ENCODE assay signal across 15 cellular contexts in genomic region chr12:49511410-49511809, GRCh38. TPM values are rescaled to one million over a fixed set of nuclear protein-coding genes. Genes with fewer than 3 reads are reported as not detected.
DNase-seq lines count a peak whose midpoint lies in the region; ATAC-seq, FAIRE-seq and TF ChIP-seq lines count a peak whose summit lies in the region.
"Had no signal": no experiment of that assay in that cellular context is flagged by ENCODE, and none has a peak within 500 bp of the region (broad histone marks: within the 10 kb centered on the region; RNA-seq: fewer than 3 reads in every experiment).

No MANE protein-coding gene starts in this region.

- CTCF ChIA-PET in HepG2 (lab: Yijun Ruan, JAX; ENCODE audit: low intra/inter-chr PET ratio, low total read pairs) = interaction anchor here (6.4 kb wide), 1 partner anchor 152 kb away, joined by 115 read pairs; no protein-coding TSS in a partner anchor

- TF ChIP-seq EP300 in HepG2 (IDR thresholded peaks at IDR 0.05; ENCODE audit: low read depth in 2 of 2, low read length in 2 of 2) (no peak), HepG2 (CRISPR knock-in tag; IDR thresholded peaks at IDR 0.05; ENCODE audit: borderline replicate concordance) (no peak)

- TF ChIP-seq POLR2A in HepG2 (IDR thresholded peaks at IDR 0.05; ENCODE audit: insufficient read depth in 1 of 2, low read depth in 2 of 2, low read length in 2 of 2) (no peak), right lobe of liver (IDR thresholded peaks at IDR 0.05) (no peak)

- H4K20me1 ChIP-seq in HepG2 (ENCODE audit: insufficient read depth, low read length) (no peaks in the 10 kb centered on the region), Karpas-422 (ENCODE audit: insufficient read depth, low read depth, low read length) (no peaks in the 10 kb centered on the region)

- no peak overlapping the region for H3K4me3 ChIP-seq in HepG2 (replicated peaks in 1 of 3; ENCODE audit: insufficient read depth in 1 of 3, low read depth in 2 of 3, low read length in 3 of 3)
- H3K4me3 ChIP-seq in right lobe of liver = no peak overlapping the region
- H3K4me3 ChIP-seq in Karpas-422 (ENCODE audit: low read length) = no peak overlapping the region
- H3K4me3 ChIP-seq: GM23248 had no signal

- FAIRE-seq in HepG2 (lab: Jason Lieb, UNC) = no peak
- FAIRE-seq: GM18507 had no signal

- POLR2A ChIA-PET in HepG2 (lab: Yijun Ruan, JAX) = interaction anchor here (0.8 to 1.9 kb wide), 2 partner anchors 58 to 144 kb away, joined by 3 to 6 read pairs; partner anchors contain the start of gene SPATS2

- H3K4me1 ChIP-seq in HepG2 (ENCODE audit: insufficient read depth, low read length) = peaks cover 24% of the 10 kb centered on the region
- no peaks in the 10 kb centered on the region for H3K4me1 ChIP-seq in right lobe of liver
- peaks cover 21% of the 10 kb centered on the region for H3K4me1 ChIP-seq in Karpas-422 (ENCODE audit: low read length)
- H3K4me1 ChIP-seq: BE2C had no signal

- no peak overlapping the region for H2AFZ ChIP-seq in HepG2 (ENCODE audit: low read length)
- H2AFZ ChIP-seq in Karpas-422 (ENCODE audit: low read length) = no peak overlapping the region
- H2AFZ ChIP-seq: GM23248 had no signal

- peak; percentile 66 for DNase-seq in HepG2 (ENCODE audit: low spot score)
- no peak for DNase-seq in right lobe of liver
- no peak for DNase-seq in Karpas-422
- peak; percentile 16 for DNase-seq in astrocyte of the hippocampus (ENCODE audit: low read depth, low spot score)
- peak; percentile 53 for DNase-seq in renal cortical epithelial cell (ENCODE audit: low read depth)
- no peak for DNase-seq in cerebellum (ENCODE audit: low spot score)
- DNase-seq in HuH-7 (ENCODE audit: low spot score) = no peak
- DNase-seq: BE2C; CD8-positive, alpha-beta memory T cell; GM23248; NCI-H187 treated with DMSO at 0.1 percent for 48 hours; NCI-H510A treated with DMSO at 0.1 percent for 48 hours; SW 1271 had no signal

- H3K9me2 ChIP-seq in Karpas-422 (replicated peaks; ENCODE audit: insufficient read depth, low read length) = no peaks in the 10 kb centered on the region

- H3K27ac ChIP-seq in HepG2 (ENCODE audit: extremely low read length, insufficient read depth, low read length) (peak overlapping the region; percentile 15), right lobe of liver (no peak overlapping the region), Karpas-422 (ENCODE audit: low read length) (peak overlapping the region; percentile 24; the same call in 1 of the 2 replicates)
- H3K27ac ChIP-seq: GM23248 had no signal

- BruUV-seq in HepG2 (replicated peaks; lab: Mats Ljungman, UMichigan) = no TSS peak

- H3K27me3 ChIP-seq in HepG2 (ENCODE audit: control insufficient read depth in 1 of 2, insufficient read depth in 2 of 2, low read length in 2 of 2) (no peaks in the 10 kb centered on the region), right lobe of liver (no peaks in the 10 kb centered on the region), Karpas-422 (ENCODE audit: low read length) (no peaks in the 10 kb centered on the region)
- H3K27me3 ChIP-seq: BE2C had no signal

- no peak for TF ChIP-seq RAD21 in HepG2 (CRISPR knock-in tag; IDR thresholded peaks at IDR 0.05)

- TF ChIP-seq CTCF in HepG2 (CRISPR knock-in tag; IDR thresholded peaks at IDR 0.05) (no peak), right lobe of liver (IDR thresholded peaks at IDR 0.05) (no peak)

- H3K4me2 ChIP-seq in HepG2 (ENCODE audit: low read depth, low read length) (no peak overlapping the region), Karpas-422 (ENCODE audit: low read depth, low read length, poor library complexity, severe bottlenecking) (no peak overlapping the region)

- no peaks in the 10 kb centered on the region for H3K9me3 ChIP-seq in HepG2 (ENCODE audit: low read length)
- no peaks in the 10 kb centered on the region for H3K9me3 ChIP-seq in right lobe of liver
- no peaks in the 10 kb centered on the region for H3K9me3 ChIP-seq in Karpas-422 (ENCODE audit: low read length)
- H3K9me3 ChIP-seq: BE2C had no signal

- in situ Hi-C loops in HepG2 (cut with HindIII; ENCODE audit: extremely low pct_ligation_motif_present, low pct_unique_long_range_greater_than_20kb) = no loop called here

- H3K36me3 ChIP-seq in HepG2 (replicated peaks in 1 of 2; ENCODE audit: control insufficient read depth in 1 of 2, insufficient read depth in 2 of 2, low read length in 2 of 2) (peaks cover 0 to 4% of the 10 kb centered on the region in 2 experiments; a peak in 3 of 5 replicates), right lobe of liver (no peaks in the 10 kb centered on the region), Karpas-422 (ENCODE audit: insufficient read depth, low read length) (peaks cover 17% of the 10 kb centered on the region; the same call in 1 of the 2 replicates)
- H3K36me3 ChIP-seq: BE2C had no signal

- intact Hi-C loops in HepG2 (cut with micrococcal nuclease; ENCODE audit: unreplicated experiment) (no loop called here), right lobe of liver (cut with DNase I) (loop anchor here (10.0 kb wide), 3 partner anchors 147 to 177 kb away; partner anchors contain the start of genes C1QL4 (in 1 of the 2) and SPATS2 (in 1 of the 2))

- peak; percentile 85 for ATAC-seq in HepG2
- no peak for ATAC-seq in right lobe of liver
- no peak for ATAC-seq in GM21529 (IDR thresholded peaks at IDR 0.05; ENCODE audit: unreplicated experiment)

- no peaks in the 10 kb centered on the region for H3K79me2 ChIP-seq in HepG2 (ENCODE audit: insufficient read depth, low read length)
- peaks cover 11% of the 10 kb centered on the region; the same call in 1 of the 2 replicates for H3K79me2 ChIP-seq in Karpas-422 (ENCODE audit: low read length)

- H3K9ac ChIP-seq in HepG2 (ENCODE audit: insufficient read depth, low read depth, low read length) (no peak overlapping the region), Karpas-422 (ENCODE audit: low read length) (no peak overlapping the region)
- H3K9ac ChIP-seq: GM23248 had no signal

TF ChIP-seq in HepG2, 621 proteins besides CTCF, POLR2A, EP300 and RAD21 (continues in another document):
- no peak for TF ChIP-seq ZNF660 (CRISPR knock-in tag; IDR thresholded peaks at IDR 0.05; ENCODE audit: borderline replicate concordance, low read depth)

RNA-seq across cellular contexts. Expression of gene KCNH3, which starts 27.4 kb away (rescaled TPM):
- total RNA-seq in HepG2 (2016; rRNA removed; fragmentation: Illumina TruSeq; extraction: Trizol) (0.07 and 0.13 TPM in 2 replicates), right lobe of liver (under 1 TPM in 3 of 6 experiments, not detected in 3; 0.09 to 0.25 (median 0.16) TPM), renal cortical epithelial cell (4.3 TPM in 1 of 2 replicates, not detected in the other), cerebellum (2.2 TPM)
- total RNA-seq in HepG2 (2016; cell fraction: cytosol; rRNA removed; fragmentation: Illumina TruSeq; extraction: Trizol; ENCODE audit: low read depth) = not detected in 2 replicates
- total RNA-seq in HepG2 (2016; cell fraction: insoluble cytoplasmic fraction; rRNA removed; fragmentation: Illumina TruSeq; extraction: Trizol) = 0.06 and 0.09 TPM in 2 replicates
- total RNA-seq in HepG2 (2016; cell fraction: membrane; rRNA removed; fragmentation: Illumina TruSeq; extraction: Trizol) = not detected in 2 replicates
- not detected in 2 replicates for total RNA-seq in HepG2 (2016; cell fraction: nucleus; rRNA removed; fragmentation: Illumina TruSeq; extraction: Trizol)
- 0.01 and 0.03 TPM in 2 replicates for polyA plus RNA-seq in HepG2 (2011; rRNA removed)
- 0.04 TPM in 1 of 2 replicates, not detected in the other for polyA plus RNA-seq in HepG2 (2011; cell fraction: cytosol; rRNA removed)
- 0.05 and 0.23 TPM in 2 replicates for polyA plus RNA-seq in HepG2 (2011; cell fraction: nucleus; rRNA removed)
- 0.08 TPM in 1 of 2 replicates, not detected in the other for polyA plus RNA-seq in HepG2 (2012)
- not detected in 2 replicates for polyA plus RNA-seq in HepG2 (2016; cell fraction: cytosol; fragmentation: Illumina TruSeq; extraction: Trizol; ENCODE audit: low read depth)
- not detected in 2 replicates for polyA plus RNA-seq in HepG2 (2016; cell fraction: insoluble cytoplasmic fraction; fragmentation: Illumina TruSeq; extraction: Trizol; ENCODE audit: low read depth)
- 0.32 TPM in 1 of 2 replicates, not detected in the other for polyA plus RNA-seq in HepG2 (2016; cell fraction: membrane; fragmentation: Illumina TruSeq; extraction: Trizol; ENCODE audit: low read depth)
- polyA plus RNA-seq in HepG2 (2016; cell fraction: nucleus; fragmentation: Illumina TruSeq; extraction: Trizol; ENCODE audit: insufficient read depth, low read depth) = 0.48 TPM in 1 of 2 replicates, not detected in the other
- polyA minus RNA-seq in HepG2 (2011; rRNA and poly(A)+ RNA removed; ENCODE audit: low replicate concordance) = not detected in 2 replicates
- not detected in 2 replicates for polyA minus RNA-seq in HepG2 (2011; cell fraction: cytosol; rRNA and poly(A)+ RNA removed)
- not detected in 2 replicates for polyA minus RNA-seq in HepG2 (2011; cell fraction: nucleus; rRNA and poly(A)+ RNA removed)
- total RNA-seq in Karpas-422 (2014; rRNA removed; shearing (Covaris generic); ENCODE audit: low replicate concordance) = not detected in 2 replicates
- total RNA-seq: GM23248 had no signal

RNA-seq across cellular contexts. Expression of gene MCRS1, which starts 56.5 kb away (rescaled TPM):
- total RNA-seq in HepG2 (2016; rRNA removed; fragmentation: Illumina TruSeq; extraction: Trizol) (66.3 and 76.8 TPM in 2 replicates), right lobe of liver (10 to 100 TPM; 16.0 to 23.0 (median 20.4) TPM), renal cortical epithelial cell (52.1 and 66.9 TPM in 2 replicates), cerebellum (25.5 TPM)
- total RNA-seq in HepG2 (2016; cell fraction: cytosol; rRNA removed; fragmentation: Illumina TruSeq; extraction: Trizol; ENCODE audit: low read depth) = 32.9 and 37.0 TPM in 2 replicates
- total RNA-seq in HepG2 (2016; cell fraction: insoluble cytoplasmic fraction; rRNA removed; fragmentation: Illumina TruSeq; extraction: Trizol) = 64.5 and 67.8 TPM in 2 replicates
- 57.5 and 79.5 TPM in 2 replicates for total RNA-seq in HepG2 (2016; cell fraction: membrane; rRNA removed; fragmentation: Illumina TruSeq; extraction: Trizol)
- total RNA-seq in HepG2 (2016; cell fraction: nucleus; rRNA removed; fragmentation: Illumina TruSeq; extraction: Trizol) = 53.8 and 61.6 TPM in 2 replicates
- 51.0 and 51.1 TPM in 2 replicates for polyA plus RNA-seq in HepG2 (2011; rRNA removed)
- polyA plus RNA-seq in HepG2 (2011; cell fraction: cytosol; rRNA removed) = 42.1 and 59.2 TPM in 2 replicates
- polyA plus RNA-seq in HepG2 (2011; cell fraction: nucleus; rRNA removed) = 183 and 211 TPM in 2 replicates
- polyA plus RNA-seq in HepG2 (2012) = 23.8 and 25.1 TPM in 2 replicates
- 23.7 and 32.2 TPM in 2 replicates for polyA plus RNA-seq in HepG2 (2016; cell fraction: cytosol; fragmentation: Illumina TruSeq; extraction: Trizol; ENCODE audit: low read depth)
- 64.6 and 74.5 TPM in 2 replicates for polyA plus RNA-seq in HepG2 (2016; cell fraction: insoluble cytoplasmic fraction; fragmentation: Illumina TruSeq; extraction: Trizol; ENCODE audit: low read depth)
- 48.0 and 61.2 TPM in 2 replicates for polyA plus RNA-seq in HepG2 (2016; cell fraction: membrane; fragmentation: Illumina TruSeq; extraction: Trizol; ENCODE audit: low read depth)
- polyA plus RNA-seq in HepG2 (2016; cell fraction: nucleus; fragmentation: Illumina TruSeq; extraction: Trizol; ENCODE audit: insufficient read depth, low read depth) = 102 and 107 TPM in 2 replicates
- polyA minus RNA-seq in HepG2 (2011; rRNA and poly(A)+ RNA removed; ENCODE audit: low replicate concordance) = 111 and 194 TPM in 2 replicates
- 18.1 and 20.3 TPM in 2 replicates for polyA minus RNA-seq in HepG2 (2011; cell fraction: cytosol; rRNA and poly(A)+ RNA removed)
- polyA minus RNA-seq in HepG2 (2011; cell fraction: nucleus; rRNA and poly(A)+ RNA removed) = 29.8 and 41.8 TPM in 2 replicates
- total RNA-seq in Karpas-422 (2014; rRNA removed; shearing (Covaris generic); ENCODE audit: low replicate concordance) = 28.6 and 51.8 TPM in 2 replicates

Comparison
In these comparisons a context has a peak if more than half of its experiments do, and no peak if none do; other contexts are left out.
1. DNase-seq: peak in HepG2 (single experiment), astrocyte of the hippocampus (single experiment) and renal cortical epithelial cell (single experiment); none in right lobe of liver (0 of 3), Karpas-422 (single experiment), cerebellum (single experiment) and HuH-7 (single experiment).
2. H3K27ac ChIP-seq: peak in HepG2 (single experiment) and Karpas-422 (single experiment); none in right lobe of liver (0 of 3).